ENCODE assay signal across 21 cellular contexts in the genomic region with DNA sequence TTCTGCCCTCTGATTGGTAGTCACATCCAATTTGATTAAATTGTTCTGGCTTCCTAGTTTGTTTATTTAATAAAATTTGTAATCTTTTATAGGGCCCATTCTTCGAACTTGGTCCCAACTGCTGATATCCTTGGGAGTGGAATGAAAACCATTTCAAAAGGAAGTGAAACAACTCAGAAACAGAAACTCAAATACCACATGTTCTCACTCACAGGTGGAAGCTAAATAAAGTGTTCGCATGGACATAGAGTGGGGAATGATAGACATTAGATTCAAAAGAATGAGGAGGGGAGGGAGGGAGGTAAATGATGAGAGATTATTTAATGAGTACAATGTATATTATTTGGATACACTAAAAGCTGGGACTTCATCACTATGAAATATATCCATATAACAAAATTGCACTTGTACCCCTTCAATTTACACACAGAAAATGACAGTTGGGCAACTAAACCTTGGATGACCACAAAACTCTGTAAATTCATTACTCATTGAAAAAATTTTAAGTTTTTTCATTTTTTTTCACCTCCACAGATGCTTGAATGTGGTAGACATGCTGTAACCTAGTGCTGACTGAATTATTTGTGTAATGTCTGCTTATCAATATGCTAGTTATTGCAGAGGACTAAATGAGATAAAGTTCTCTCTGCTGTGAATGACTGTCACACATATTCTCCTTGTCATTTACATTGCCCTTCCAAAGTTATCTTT. TPM values are rescaled to one million over a fixed set of nuclear protein-coding genes. Genes with fewer than 3 reads are reported as not detected.
A peak's percentile ranks its signal among the peaks of the same experiment; 100 is the strongest.
DNase-seq lines count a peak whose midpoint lies in the region; ATAC-seq, FAIRE-seq and TF ChIP-seq lines count a peak whose summit lies in the region.
"Had no signal": no experiment of that assay in that cellular context is flagged by ENCODE, and none has a peak within 500 bp of the region (broad histone marks: within the 10 kb centered on the region; RNA-seq: fewer than 3 reads in every experiment).

No MANE protein-coding gene starts in this region.

- CTCF ChIA-PET in MCF 10A (lab: Yijun Ruan, JAX): interaction anchor here (0.7 to 1.2 kb wide), 3 partner anchors 32 to 709 kb away, joined by 3 read pairs; no protein-coding TSS in a partner anchor

- 56 to 63% (median 57%) methylated on average over 2 of the region's 2 CpGs for WGBS in small intestine, 3 donors

- peaks cover 41% of the 10 kb centered on the region for H3K4me1 Mint-ChIP-seq in MCF 10A (ENCODE audit: insufficient read depth, unreplicated experiment)
- H3K4me1 Mint-ChIP-seq: activated CD4-positive, alpha-beta T cell treated with anti-CD3 and anti-CD28 coated beads for 36 hours had no signal

- POLR2A ChIA-PET in MCF 10A (lab: Yijun Ruan, JAX): interaction anchor here (0.9 to 3.5 kb wide), 4 partner anchors 102 to 488 kb away, joined by 3 to 27 read pairs (median 8); no protein-coding TSS in a partner anchor

- no peak for FAIRE-seq in small intestine (lab: Jason Lieb, UNC)
- FAIRE-seq: A204.1, G401.6 had no signal

- TF ChIP-seq POLR2A in breast epithelium (IDR thresholded peaks at IDR 0.05): no peak

- H3K9me3 Mint-ChIP-seq in MCF 10A (ENCODE audit: unreplicated experiment): peaks cover 17% of the 10 kb centered on the region

- TF ChIP-seq CTCF in MCF 10A (IDR thresholded peaks at IDR 0.05; ENCODE audit: unreplicated experiment) (no peak), breast epithelium (IDR thresholded peaks at IDR 0.05) (no peak)

- H3K4me3 ChIP-seq in breast epithelium (no peak overlapping the region), small intestine (ENCODE audit: low read depth in 1 of 2, low read length in 2 of 2) (no peak overlapping the region)
- H3K4me3 ChIP-seq: adrenal gland, heart left ventricle, prostate gland had no signal

- BruUV-seq in MCF 10A (replicated peaks; lab: Mats Ljungman, UMichigan): no TSS peak

- H3K36me3 Mint-ChIP-seq in MCF 10A (ENCODE audit: insufficient read depth, unreplicated experiment): no peaks in the 10 kb centered on the region
- H3K36me3 Mint-ChIP-seq: CD8-positive, alpha-beta T cell had no signal

- peak overlapping the region; percentile 94 for H3K27ac Mint-ChIP-seq in MCF 10A (ENCODE audit: low read depth, unreplicated experiment)
- H3K27ac Mint-ChIP-seq: activated CD4-positive, alpha-beta T cell treated with anti-CD3 and anti-CD28 coated beads for 36 hours; CD8-positive, alpha-beta T cell had no signal

- peaks cover 0 to 19% of the 10 kb centered on the region in 2 donors for H3K9me3 ChIP-seq in breast epithelium
- H3K9me3 ChIP-seq in small intestine (ENCODE audit: control insufficient read depth, low read depth): no peaks in the 10 kb centered on the region
- H3K9me3 ChIP-seq: adrenal gland, prostate gland had no signal

- H3K4me1 ChIP-seq in breast epithelium: no peaks in the 10 kb centered on the region
- no peaks in the 10 kb centered on the region for H3K4me1 ChIP-seq in small intestine (ENCODE audit: control insufficient read depth in 2 of 2, insufficient read depth in 1 of 2, low read depth in 1 of 2, low read length in 1 of 2)
- H3K4me1 ChIP-seq: adrenal gland, heart left ventricle, prostate gland had no signal

- intact Hi-C loops in MCF 10A (cut with micrococcal nuclease): loop anchor here (5.0 kb wide), 3 partner anchors 101 to 414 kb away; partner anchors contain the start of gene PTTG1
- intact Hi-C loops in breast epithelium (cut with DNase I; ENCODE audit: low total_unique reads): no loop called here

- H3K27ac ChIP-seq in breast epithelium: no peak overlapping the region
- no peak overlapping the region for H3K27ac ChIP-seq in small intestine (ENCODE audit: low read depth in 1 of 2, low read length in 1 of 2)
- H3K27ac ChIP-seq: adrenal gland, heart left ventricle, prostate gland had no signal

- DNase-seq in MCF 10A (ENCODE audit: unreplicated experiment) (no peak), breast epithelium (ENCODE audit: low spot score in 2 of 2) (no peak), mucosa of gallbladder (ENCODE audit: low spot score) (no peak), small intestine (no peak), GOT3 (lab: John Stamatoyannopoulos, UW) (no peak), NCI-H345 (lab: John Stamatoyannopoulos, UW) (no peak)
- DNase-seq: activated CD4-positive, alpha-beta T cell treated with anti-CD3 and anti-CD28 coated beads for 36 hours; activated T-cell treated with anti-CD3 and anti-CD28 coated beads, Interleukin-2, amount 50 U/mL, for 1 hour; adrenal gland; CD8-positive, alpha-beta T cell; erythroblast; heart left ventricle; NCI-H1048; T-helper 1 cell had no signal

- H3K27me3 ChIP-seq in breast epithelium: no peaks in the 10 kb centered on the region
- H3K27me3 ChIP-seq in small intestine (ENCODE audit: control insufficient read depth in 2 of 2, insufficient read depth in 2 of 2, low read length in 2 of 2): no peaks in the 10 kb centered on the region
- H3K27me3 ChIP-seq: adrenal gland, heart left ventricle had no signal

- H3K36me3 ChIP-seq in breast epithelium: no peaks in the 10 kb centered on the region
- no peaks in the 10 kb centered on the region for H3K36me3 ChIP-seq in small intestine (ENCODE audit: control insufficient read depth in 2 of 2, insufficient read depth in 2 of 2, low read length in 2 of 2)
- H3K36me3 ChIP-seq: adrenal gland, heart left ventricle, prostate gland had no signal

- no peaks in the 10 kb centered on the region for H3K27me3 Mint-ChIP-seq in MCF 10A (ENCODE audit: insufficient read depth, unreplicated experiment)

- peak; percentile 64 for ATAC-seq in HG02642 (IDR thresholded peaks at IDR 0.05; ENCODE audit: poor library complexity, unreplicated experiment)
- peak; percentile 68 for ATAC-seq in HG03378 (IDR thresholded peaks at IDR 0.05; ENCODE audit: unreplicated experiment)
- ATAC-seq: activated CD4-positive, alpha-beta T cell treated with anti-CD3 and anti-CD28 coated beads for 36 hours; CD8-positive, alpha-beta T cell; heart left ventricle; Panc1 had no signal

- H3K4me3 Mint-ChIP-seq in MCF 10A (ENCODE audit: unreplicated experiment): no peak overlapping the region
- H3K4me3 Mint-ChIP-seq: activated CD4-positive, alpha-beta T cell treated with anti-CD3 and anti-CD28 coated beads for 36 hours; CD8-positive, alpha-beta T cell had no signal

RNA-seq across cellular contexts. Expression of gene ATP10B, which starts 16.0 kb away (rescaled TPM):
- total RNA-seq in MCF 10A (2022) (not detected in 2 replicates), breast epithelium (1 to 10 TPM in 1 of 3 donors, under 1 TPM in 1, not detected in 1; under 0.01 to 2.9 TPM), mucosa of gallbladder (119 TPM)
- 10 to 100 TPM in 1 of 3 donors, 1 to 10 TPM in 2; 3.4 to 33.7 (median 3.5) TPM for polyA plus RNA-seq in small intestine
- total RNA-seq: activated CD4-positive, alpha-beta T cell treated with anti-CD3 and anti-CD28 coated beads for 36 hours; CD8-positive, alpha-beta T cell; HT1080 had no signal

Comparison
In these comparisons a context has a peak if more than half of its experiments do, and no peak if none do; other contexts are left out.
1. RNA of gene ATP10B, which starts 16.0 kb away (total RNA-seq): 119 TPM in mucosa of gallbladder (single experiment); not detected in MCF 10A and under 0.01 to 2.9 TPM in breast epithelium; every median in the first group is over 10 times any median in the second.